1 cellular context compared by ENCODE assay signal in the genomic region with DNA sequence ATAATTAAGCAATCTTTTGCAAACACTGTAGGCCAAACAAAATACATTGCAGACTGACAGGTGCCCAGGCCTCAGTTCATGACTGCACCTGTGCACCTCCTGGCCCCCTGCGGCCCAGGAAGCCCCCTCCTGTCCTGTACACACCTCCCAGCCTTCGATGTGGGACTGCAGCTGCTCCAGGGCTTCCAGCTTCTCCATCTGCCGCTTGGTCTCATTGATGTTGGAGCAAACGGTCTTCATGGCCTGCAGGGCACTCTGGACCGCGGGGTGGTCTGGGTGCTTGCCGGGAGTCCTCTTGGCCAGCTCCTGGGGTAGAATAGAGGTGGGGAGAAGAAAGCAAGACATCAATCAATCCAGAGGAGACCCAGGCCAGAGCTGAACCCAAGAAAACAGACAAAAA.
TF ChIP-seq lines count a peak whose summit lies in the region.

No MANE protein-coding gene starts in this region.

TF ChIP-seq in HepG2, 621 proteins besides CTCF, POLR2A, EP300 and RAD21 (continued from another document):
- TF ChIP-seq, protein P1, sequence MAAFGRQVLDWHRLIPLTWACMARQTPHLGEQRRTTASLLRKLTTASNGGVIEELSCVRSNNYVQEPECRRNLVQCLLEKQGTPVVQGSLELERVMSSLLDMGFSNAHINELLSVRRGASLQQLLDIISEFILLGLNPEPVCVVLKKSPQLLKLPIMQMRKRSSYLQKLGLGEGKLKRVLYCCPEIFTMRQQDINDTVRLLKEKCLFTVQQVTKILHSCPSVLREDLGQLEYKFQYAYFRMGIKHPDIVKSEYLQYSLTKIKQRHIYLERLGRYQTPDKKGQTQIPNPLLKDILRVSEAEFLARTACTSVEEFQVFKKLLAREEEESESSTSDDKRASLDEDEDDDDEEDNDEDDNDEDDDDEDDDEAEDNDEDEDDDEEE (CRISPR knock-in tag; IDR thresholded peaks at IDR 0.05) = no peak
- TF ChIP-seq ZNF124 (CRISPR knock-in tag; IDR thresholded peaks at IDR 0.05) = no peak
- TF ChIP-seq CHD4 (IDR thresholded peaks at IDR 0.05; ENCODE audit: borderline replicate concordance, low read length) = no peak
- TF ChIP-seq KLF11 (CRISPR knock-in tag; IDR thresholded peaks at IDR 0.05) = no peak
- no peak for TF ChIP-seq MTF2 (CRISPR knock-in tag; IDR thresholded peaks at IDR 0.05; ENCODE audit: borderline replicate concordance)
- TF ChIP-seq, protein P2, sequence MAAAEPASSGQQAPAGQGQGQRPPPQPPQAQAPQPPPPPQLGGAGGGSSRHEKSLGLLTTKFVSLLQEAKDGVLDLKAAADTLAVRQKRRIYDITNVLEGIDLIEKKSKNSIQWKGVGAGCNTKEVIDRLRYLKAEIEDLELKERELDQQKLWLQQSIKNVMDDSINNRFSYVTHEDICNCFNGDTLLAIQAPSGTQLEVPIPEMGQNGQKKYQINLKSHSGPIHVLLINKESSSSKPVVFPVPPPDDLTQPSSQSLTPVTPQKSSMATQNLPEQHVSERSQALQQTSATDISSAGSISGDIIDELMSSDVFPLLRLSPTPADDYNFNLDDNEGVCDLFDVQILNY (CRISPR knock-in tag; conservative IDR thresholded peaks at IDR 0.05) = no peak
- TF ChIP-seq, protein P3, sequence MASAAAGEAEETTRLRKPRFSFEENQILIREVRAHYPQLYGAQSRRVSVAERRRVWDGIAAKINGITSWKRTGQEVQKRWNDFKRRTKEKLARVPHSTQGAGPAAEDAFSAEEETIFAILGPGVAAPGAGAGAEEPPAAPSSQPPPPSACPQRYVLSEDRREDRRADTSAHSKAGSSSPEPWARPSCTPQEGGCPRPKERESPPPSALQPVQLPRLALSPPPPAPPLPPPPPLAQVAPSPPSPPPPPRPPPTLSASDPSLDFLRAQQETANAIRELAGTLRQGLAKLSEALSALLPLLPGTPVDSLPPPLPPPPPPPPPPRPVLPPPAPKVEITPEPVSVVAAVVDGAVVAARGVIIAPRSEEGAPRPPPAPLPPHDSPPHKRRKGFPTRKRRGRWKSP (CRISPR knock-in tag; IDR thresholded peaks at IDR 0.05) = no peak
TF ChIP-seq in HepG2: peak in this region for 0.
